In genomic region chr11:104653011-104653806, GRCh38 we compare ENCODE assay signal across 10 cellular contexts.
DNase-seq lines count a peak whose midpoint lies in the region; ATAC-seq and TF ChIP-seq lines count a peak whose summit lies in the region.
"Had no signal": no experiment of that assay in that cellular context is flagged by ENCODE, and none has a peak within 500 bp of the region (broad histone marks: within the 10 kb centered on the region; RNA-seq: fewer than 3 reads in every experiment).

No MANE protein-coding gene starts in this region.

- H3K4me1 Mint-ChIP-seq in mesothelial cell of epicardium, result peaks cover 24% of the 10 kb centered on the region

- TF ChIP-seq CTCF in adrenal gland (IDR thresholded peaks at IDR 0.05), result no peak
- TF ChIP-seq CTCF in mesothelial cell of epicardium (IDR thresholded peaks at IDR 0.05; ENCODE audit: unreplicated experiment), result no peak

- no peak for ATAC-seq in GM19463 (IDR thresholded peaks at IDR 0.05; ENCODE audit: unreplicated experiment)
- ATAC-seq: naive thymus-derived CD8-positive, alpha-beta T cell had no signal

- 13 to 20% (median 17%) methylated on average over 9 of the region's 9 CpGs for WGBS in adrenal gland, 4 donors

- intact Hi-C loops in adrenal gland (cut with DNase I), result no loop called here

- H3K27ac Mint-ChIP-seq in mesothelial cell of epicardium, result peak overlapping the region; percentile 65

- peak overlapping the region in 2 of 5 donors; percentile 50 to 73 for H3K27ac ChIP-seq in adrenal gland

- in situ Hi-C loops in KBM-7 (cut with MboI; ENCODE audit: low pct_unique_long_range_greater_than_20kb, low sequenced_read_pairs), result no loop called here

- no peak for TF ChIP-seq POLR2A in adrenal gland (IDR thresholded peaks at IDR 0.05)

- no peaks in the 10 kb centered on the region for H3K27me3 ChIP-seq in adrenal gland

- H3K36me3 ChIP-seq in adrenal gland (replicated peaks in 1 of 2), result no peaks in the 10 kb centered on the region

- H3K9me3 Mint-ChIP-seq in mesothelial cell of epicardium, result peaks cover 20% of the 10 kb centered on the region

- no peak overlapping the region for H3K4me3 Mint-ChIP-seq in mesothelial cell of epicardium

- peaks cover 0 to 8% of the 10 kb centered on the region in 2 donors for H3K4me1 ChIP-seq in adrenal gland (replicated peaks in 1 of 2)

- H3K27me3 Mint-ChIP-seq in mesothelial cell of epicardium (ENCODE audit: low read depth), result no peaks in the 10 kb centered on the region
- H3K27me3 Mint-ChIP-seq: naive thymus-derived CD8-positive, alpha-beta T cell had no signal

- peak overlapping the region in 1 of 4 donors; percentile 43 for H3K4me3 ChIP-seq in adrenal gland

- H3K9me3 ChIP-seq in adrenal gland (replicated peaks in 1 of 3), result no peaks in the 10 kb centered on the region

- peaks cover 10% of the 10 kb centered on the region for H3K36me3 Mint-ChIP-seq in mesothelial cell of epicardium

- DNase-seq in CMK (ENCODE audit: low read depth), result peak; percentile 17
- peak; percentile 69 for DNase-seq in KBM-7
- DNase-seq in adrenal gland, result peak; percentile 27 to 70 (median 56)
- no peak for DNase-seq in mesothelial cell of epicardium (ENCODE audit: low spot score in 2 of 2, unreplicated experiment in 2 of 2)
- no peak for DNase-seq in stimulated activated CD4-positive, alpha-beta T cell treated with anti-CD3 and anti-CD28 coated beads, Interleukin-4, amount 100 ng/mL, for 4 hours
- no peak for DNase-seq in dermis blood vessel endothelial cell
- no peak for DNase-seq in globus pallidus (ENCODE audit: low spot score)
- DNase-seq: DMS 273 treated with DMSO at 0.1 percent for 48 hours; naive thymus-derived CD8-positive, alpha-beta T cell had no signal

Comparison
In these comparisons a context has a peak if more than half of its experiments do, and no peak if none do; other contexts are left out.
1. DNase-seq: peak in CMK (single experiment), KBM-7 (single experiment) and adrenal gland (7 of 7); none in mesothelial cell of epicardium (0 of 2), stimulated activated CD4-positive, alpha-beta T cell treated with anti-CD3 and anti-CD28 coated beads, Interleukin-4, amount 100 ng/mL, for 4 hours (0 of 2), dermis blood vessel endothelial cell (single experiment) and globus pallidus (single experiment).